Comparison of ENCODE assay signal across 8 cellular contexts in genomic region chr9:127980706-127981558, GRCh38. TPM values are rescaled to one million over a fixed set of nuclear protein-coding genes. Genes with fewer than 3 reads are reported as not detected.
DNase-seq lines count a peak whose midpoint lies in the region; ATAC-seq and TF ChIP-seq lines count a peak whose summit lies in the region.

Gene EEIG1 (minus strand): TSS chr9:127980989. CDS start chr9:127980137, 852 bp downstream.

- peak within 1 kb of the TSS; percentile 80 to 95 for H3K27ac ChIP-seq in liver (ENCODE audit: low read depth in 1 of 2, low read length in 2 of 2)

- intact Hi-C loops in CD14-positive monocyte (cut with micrococcal nuclease) = no loop called here
- intact Hi-C loops in dendritic cell treated with granulocyte-macrophage colony-stimulating factor and Interleukin-4, amounts not matched to agents 40 ng/mL and 50 ng/mL, for 4 days (cut with micrococcal nuclease) = no loop called here

- whole genome bisulfite sequencing in liver = under 1% methylated on average over 93 of the region's 93 CpGs

- H3K4me1 ChIP-seq in liver (ENCODE audit: control insufficient read depth in 4 of 4, insufficient read depth in 4 of 4, low read length in 3 of 4) = peaks cover 10 to 42% (median 30%) of the 10 kb centered on the region in 4 donors

- no peaks in the 10 kb centered on the region for H3K27me3 ChIP-seq in liver (ENCODE audit: control insufficient read depth in 4 of 4, insufficient read depth in 4 of 4, low read length in 3 of 4)

- H3K27me3 Mint-ChIP-seq in CD14-positive monocyte (ENCODE audit: low read depth in 3 of 3) = peaks cover 15 to 17% (median 15%) of the 10 kb centered on the region in 3 donors
- peaks cover 19% of the 10 kb centered on the region for H3K27me3 Mint-ChIP-seq in dendritic cell treated with granulocyte-macrophage colony-stimulating factor and Interleukin-4, amounts not matched to agents 40 ng/mL and 50 ng/mL, for 4 days

- peak within 1 kb of the TSS; percentile 72 to 91 (median 85) for H3K27ac Mint-ChIP-seq in CD14-positive monocyte
- peak within 1 kb of the TSS; percentile 92 for H3K27ac Mint-ChIP-seq in dendritic cell treated with granulocyte-macrophage colony-stimulating factor and Interleukin-4, amounts not matched to agents 40 ng/mL and 50 ng/mL, for 4 days

- ATAC-seq in GM19395 (IDR thresholded peaks at IDR 0.05; ENCODE audit: unreplicated experiment) (peak; percentile 66), HG03558 (IDR thresholded peaks at IDR 0.05; ENCODE audit: extremely low read depth, unreplicated experiment) (peak; percentile 47)

- peaks cover 27% of the 10 kb centered on the region for H3K4me1 Mint-ChIP-seq in CD14-positive monocyte
- peaks cover 40% of the 10 kb centered on the region for H3K4me1 Mint-ChIP-seq in dendritic cell treated with granulocyte-macrophage colony-stimulating factor and Interleukin-4, amounts not matched to agents 40 ng/mL and 50 ng/mL, for 4 days (ENCODE audit: low read depth)

- peaks cover 0 to 4% (median 0%) of the 10 kb centered on the region in 7 donors for H3K9me3 Mint-ChIP-seq in CD14-positive monocyte
- H3K9me3 Mint-ChIP-seq in dendritic cell treated with granulocyte-macrophage colony-stimulating factor and Interleukin-4, amounts not matched to agents 40 ng/mL and 50 ng/mL, for 4 days = no peaks in the 10 kb centered on the region

- no peaks in the 10 kb centered on the region for H3K9me3 ChIP-seq in liver (ENCODE audit: control insufficient read depth in 4 of 4, low read length in 3 of 4)

- peak in 1 of 2 donors; percentile 14 for TF ChIP-seq RAD21 in liver (IDR thresholded peaks at IDR 0.05)

- H3K4me3 Mint-ChIP-seq in CD14-positive monocyte = peak within 1 kb of the TSS; percentile 93 to 95
- H3K4me3 Mint-ChIP-seq in dendritic cell treated with granulocyte-macrophage colony-stimulating factor and Interleukin-4, amounts not matched to agents 40 ng/mL and 50 ng/mL, for 4 days = peak within 1 kb of the TSS; percentile 89

- TF ChIP-seq CTCF in CD14-positive monocyte (IDR thresholded peaks at IDR 0.05) (no peak), liver (IDR thresholded peaks at IDR 0.05; ENCODE audit: low read depth, low read length, missing input control) (no peak)

- H3K4me3 ChIP-seq in liver (ENCODE audit: low read depth in 1 of 3, low read length in 3 of 3) = peak within 1 kb of the TSS; percentile 65 to 91 (median 85)

- DNase-seq in CD14-positive monocyte (ENCODE audit: low spot score) (peak; percentile 87), NCI-H82 (lab: John Stamatoyannopoulos, UW) (peak; percentile 95)
- peak; percentile 96 to 97 for DNase-seq in activated CD4-positive, alpha-beta T cell treated with anti-CD3 and anti-CD28 coated beads, Interleukin-2, amount 50 U/mL, for 4 hours
- peak; percentile 97 for DNase-seq in stimulated activated CD4-positive, alpha-beta T cell treated with anti-CD3 and anti-CD28 coated beads, Interleukin-2, amount 100 ng/mL, for 48 hours

- peaks cover 0 to 3% of the 10 kb centered on the region in 2 donors for H3K36me3 Mint-ChIP-seq in CD14-positive monocyte
- H3K36me3 Mint-ChIP-seq in dendritic cell treated with granulocyte-macrophage colony-stimulating factor and Interleukin-4, amounts not matched to agents 40 ng/mL and 50 ng/mL, for 4 days (ENCODE audit: low read depth) = peaks cover 5% of the 10 kb centered on the region

- H3K36me3 ChIP-seq in liver (ENCODE audit: control insufficient read depth in 4 of 4, insufficient read depth in 3 of 4, low read depth in 1 of 4, low read length in 3 of 4) = peaks cover 0 to 1% (median 0%) of the 10 kb centered on the region in 4 donors

- H3K9ac ChIP-seq in liver (ENCODE audit: low read depth in 1 of 2, low read length in 2 of 2) = peak within 1 kb of the TSS; percentile 95 to 96

TF ChIP-seq in liver, 16 proteins besides CTCF, POLR2A, EP300 and RAD21:
- TF ChIP-seq SP1 (IDR thresholded peaks at IDR 0.05) = no peak

RNA-seq across cellular contexts. Expression of gene EEIG1, which starts in this region (rescaled TPM):
- polyA plus RNA-seq in CD14-positive monocyte (1 to 10 TPM in 1 of 2 donors, under 1 TPM in 1; 0.86 to 2.3 TPM), liver (10 to 100 TPM in 1 of 2 donors, 1 to 10 TPM in 1; 6.7 to 11.2 TPM)
- total RNA-seq in liver = 10 to 100 TPM in 1 of 2 donors, 1 to 10 TPM in 1; 4.9 to 14.3 TPM

Comparison
In these comparisons a context has a peak if more than half of its experiments do, and no peak if none do; other contexts are left out.
1. Peak in every context shown above with its lines: DNase-seq, ATAC-seq, H3K4me3 ChIP-seq and H3K27ac ChIP-seq.